In the genomic region with DNA sequence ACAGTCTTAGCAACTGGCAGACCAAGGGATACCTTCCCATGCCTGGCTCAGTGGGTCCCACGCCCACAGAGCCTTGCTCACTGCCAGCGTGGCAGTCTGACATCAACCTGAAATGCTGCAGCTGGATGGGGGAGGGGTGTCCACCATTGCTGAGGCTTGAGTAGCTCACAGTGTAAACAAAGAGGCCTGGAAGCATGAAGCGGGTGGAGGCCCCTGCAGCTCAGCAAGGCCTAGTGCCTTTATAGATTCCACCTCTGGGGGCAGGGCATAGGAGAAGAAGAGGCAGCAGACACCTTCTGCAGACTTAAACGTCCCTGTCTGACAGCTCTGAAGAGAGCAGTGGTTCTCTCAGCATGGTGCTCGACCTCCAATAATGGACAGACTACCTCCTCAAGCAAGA, we compare ENCODE assay signal across 1 cellular context.
TF ChIP-seq lines count a peak whose summit lies in the region.

No MANE protein-coding gene starts in this region.

TF ChIP-seq in H1, 55 proteins besides CTCF, POLR2A, EP300 and RAD21:
- TF ChIP-seq KDM5A (IDR thresholded peaks at IDR 0.05; ENCODE audit: low read length) (no peak), KDM4A (IDR thresholded peaks at IDR 0.05; ENCODE audit: low read depth, low read length, severe bottlenecking) (no peak), YY1 (IDR thresholded peaks at IDR 0.05; ENCODE audit: low read depth, low read length) (0 out of 2 replicates have a peak, but pooled peaks have one; percentile 9), TCF12 (IDR thresholded peaks at IDR 0.05; ENCODE audit: low read depth, low read length) (no peak)
